12 cellular contexts compared by ENCODE assay signal in the genomic region with DNA sequence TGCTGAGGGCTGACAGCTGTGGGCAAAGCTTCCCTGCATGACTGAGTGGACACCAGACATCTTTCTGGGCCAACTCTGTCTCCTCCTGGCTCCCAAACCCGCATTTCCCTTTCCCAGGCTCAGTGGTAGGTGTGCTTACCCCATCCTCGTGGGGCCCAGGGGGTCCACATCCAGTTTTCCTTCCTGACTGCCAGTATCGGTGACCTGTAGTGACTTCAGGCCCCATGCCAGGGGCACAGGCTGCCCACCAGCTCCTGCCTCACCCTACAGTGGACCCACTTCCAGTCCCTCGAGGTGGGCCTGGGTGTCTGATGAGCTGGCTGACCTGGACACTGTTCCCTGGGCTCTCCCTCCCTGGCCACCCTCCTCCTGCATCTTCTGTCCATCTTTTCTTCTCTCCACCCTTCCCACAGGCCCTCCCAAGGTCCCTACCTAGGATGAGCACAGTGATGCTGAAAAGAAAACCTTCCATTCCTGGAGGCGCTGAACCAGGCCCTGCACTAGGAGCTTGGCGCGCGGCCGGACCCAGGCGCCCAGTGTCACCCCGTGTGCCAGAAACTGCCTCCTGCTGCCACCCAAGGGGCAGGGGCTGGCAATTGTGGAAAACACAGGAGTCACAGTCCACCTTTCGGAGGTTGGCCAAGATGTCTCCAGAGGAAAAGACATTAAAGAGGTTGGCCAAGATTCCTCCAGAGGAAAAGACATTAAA.
"Had no signal": no experiment of that assay in that cellular context is flagged by ENCODE, and none has a peak within 500 bp of the region (broad histone marks: within the 10 kb centered on the region; RNA-seq: fewer than 3 reads in every experiment).

No MANE protein-coding gene starts in this region.

- H3K9me3 ChIP-seq: mucosa of descending colon, SJSA1, tibial artery had no signal

- H3K27ac ChIP-seq: SJSA1, tibial artery had no signal

- H3K4me3 ChIP-seq: mucosa of descending colon, SJSA1, skin epidermis, tibial artery had no signal

- H3K27me3 ChIP-seq: SJSA1 had no signal

- H3K4me1 ChIP-seq: tibial artery had no signal

- DNase-seq: activated CD4-positive, alpha-beta T cell treated with anti-CD3 and anti-CD28 coated beads for 1 hour; activated CD4-positive, alpha-beta T cell treated with anti-CD3 and anti-CD28 coated beads, Interleukin-2, amount 50 U/mL, for 48 hours; activated naive CD4-positive, alpha-beta T cell treated with anti-CD3 and anti-CD28 coated beads, Interleukin-2, amount 50 U/mL, for 16 hours; amygdala; dermis blood vessel endothelial cell; erythroblast; hippocampal formation; mammary epithelial cell had no signal

- H3K36me3 ChIP-seq: SJSA1, tibial artery had no signal
